ENCODE assay signal across 14 cellular contexts in genomic region chr22:19488884-19489843, GRCh38.
DNase-seq lines count a peak whose midpoint lies in the region; ATAC-seq and TF ChIP-seq lines count a peak whose summit lies in the region.
"Had no signal": no experiment of that assay in that cellular context is flagged by ENCODE, and none has a peak within 500 bp of the region (broad histone marks: within the 10 kb centered on the region; RNA-seq: fewer than 3 reads in every experiment).

No MANE protein-coding gene starts in this region.

- H3K4me1 ChIP-seq in HEK293 (ENCODE audit: control insufficient read depth, insufficient read depth, low read length), result no peaks in the 10 kb centered on the region

- CTCF ChIA-PET in HEK293 (lab: Yijun Ruan, JAX), result interaction anchor here (0.6 to 1.8 kb wide), 5 partner anchors 11 to 268 kb away, joined by 3 to 7 read pairs (median 4); no protein-coding TSS in a partner anchor

- no peak for ATAC-seq in HG02852 (IDR thresholded peaks at IDR 0.05; ENCODE audit: unreplicated experiment)
- ATAC-seq in HG03280 (IDR thresholded peaks at IDR 0.05; ENCODE audit: unreplicated experiment), result no peak

- H3K9me3 ChIP-seq in HEK293 (ENCODE audit: control insufficient read depth, insufficient read depth, low read depth, low read length), result no peaks in the 10 kb centered on the region

- TF ChIP-seq CTCF in HEK293 (tag by site-specific recombination; IDR thresholded peaks at IDR 0.05), result no peak
- TF ChIP-seq CTCF in astrocyte of the spinal cord (IDR thresholded peaks at IDR 0.05; ENCODE audit: low read depth, low read length), result peak; percentile 10

- H3K4me3 ChIP-seq in HEK293 (ENCODE audit: low read depth, low read length), result no peak overlapping the region
- no peak overlapping the region for H3K4me3 ChIP-seq in astrocyte of the spinal cord (ENCODE audit: low read depth, low read length)

- POLR2A ChIA-PET in HEK293 (lab: Yijun Ruan, JAX), result interaction anchor here (0.7 to 1.4 kb wide), 3 partner anchors 10 to 156 kb away, joined by 3 to 6 read pairs (median 3); partner anchors contain the start of gene CDC45

- in situ Hi-C loops in astrocyte of the spinal cord (cut with HindIII; ENCODE audit: low sequenced_read_pairs), result no loop called here

- H3K27ac ChIP-seq in HEK293 (ENCODE audit: extremely low read depth, low read depth, low read length), result no peak overlapping the region
- H3K27ac ChIP-seq: KMS-11 had no signal

- DNase-seq in AG08395 (ENCODE audit: low spot score), result peak; percentile 53
- DNase-seq in astrocyte of the spinal cord (ENCODE audit: low read depth, low spot score), result no peak
- peak; percentile 41 for DNase-seq in hepatic stellate cell (ENCODE audit: low spot score)
- no peak for DNase-seq in activated naive CD4-positive, alpha-beta T cell treated with anti-CD3 and anti-CD28 coated beads, Interleukin-2, amount 50 U/mL, for 16 hours
- no peak for DNase-seq in activated CD4-positive, alpha-beta T cell treated with anti-CD3 and anti-CD28 coated beads, Interleukin-2, amount 50 U/mL, for 48 hours
- DNase-seq: aorta, Calu3, midbrain, retina, T-cell had no signal

- peaks cover 59 to 85% of the 10 kb centered on the region in 2 experiments for H3K36me3 ChIP-seq in HEK293 (ENCODE audit: control insufficient read depth in 2 of 2, insufficient read depth in 1 of 2, low read length in 2 of 2)

TF ChIP-seq in HEK293, 187 proteins besides CTCF, POLR2A, EP300 and RAD21:
- TF ChIP-seq KLF9 (tag by site-specific recombination; IDR thresholded peaks at IDR 0.05; ENCODE audit: low read depth), result peak; percentile 49; the same call in 1 of the 2 replicates
- TF ChIP-seq ZNF514 (tag by site-specific recombination; IDR thresholded peaks at IDR 0.05), result no peak

Comparison
In these comparisons a context has a peak if more than half of its experiments do, and no peak if none do; other contexts are left out.
1. DNase-seq: peak in AG08395 (single experiment) and hepatic stellate cell (single experiment); none in astrocyte of the spinal cord (single experiment), activated naive CD4-positive, alpha-beta T cell treated with anti-CD3 and anti-CD28 coated beads, Interleukin-2, amount 50 U/mL, for 16 hours (single experiment) and activated CD4-positive, alpha-beta T cell treated with anti-CD3 and anti-CD28 coated beads, Interleukin-2, amount 50 U/mL, for 48 hours (0 of 2).